In genomic region chr22:43346521-43346929, GRCh38 we compare ENCODE assay signal across 8 cellular contexts. TPM values are rescaled to one million over a fixed set of nuclear protein-coding genes. Genes with fewer than 3 reads are reported as not detected.
DNase-seq lines count a peak whose midpoint lies in the region; ATAC-seq, FAIRE-seq and TF ChIP-seq lines count a peak whose summit lies in the region.

No MANE protein-coding gene starts in this region.

- H3K9me3 ChIP-seq in endothelial cell of umbilical vein (replicated peaks; ENCODE audit: control insufficient read depth, insufficient read depth, low read length), result no peaks in the 10 kb centered on the region
- no peaks in the 10 kb centered on the region for H3K9me3 ChIP-seq in naive thymus-derived CD4-positive, alpha-beta T cell (ENCODE audit: control insufficient read depth in 2 of 3, low read length in 3 of 3)

- no peak overlapping the region for H3K4me3 ChIP-seq in endothelial cell of umbilical vein (replicated peaks in 1 of 3; ENCODE audit: insufficient read depth in 1 of 3, low read depth in 1 of 3, low read length in 3 of 3)
- H3K4me3 ChIP-seq in naive thymus-derived CD4-positive, alpha-beta T cell (ENCODE audit: low read length), result no peak overlapping the region

- peak; percentile 55 for DNase-seq in NK-92 treated with Interleukin-12 subunit alpha and Interleukin-12 subunit beta, amount 100 ng/mL, for 24 hours (lab: John Stamatoyannopoulos, UW)
- DNase-seq in NK-92 (lab: John Stamatoyannopoulos, UW; ENCODE audit: unreplicated experiment), result no peak
- peak; percentile 42 for DNase-seq in NCI-H460 (ENCODE audit: extremely low read depth, low read depth)
- peak; percentile 77 for DNase-seq in activated CD8-positive, alpha-beta T cell treated with anti-CD3 and anti-CD28 coated beads, Interleukin-2, amount 10 ng/mL, durations not matched to agents 7 days and 5 days
- peak; percentile 29 for DNase-seq in endothelial cell of umbilical vein (ENCODE audit: low read depth, low spot score)
- peak; percentile 27 to 69 (median 45) for DNase-seq in naive thymus-derived CD4-positive, alpha-beta T cell
- peak; percentile 61 to 62 for DNase-seq in stimulated activated naive CD8-positive, alpha-beta T cell treated with anti-CD3 and anti-CD28 coated beads, Interleukin-15, amount 100 ng/mL, for 72 hours

- H3K27ac Mint-ChIP-seq in activated CD8-positive, alpha-beta T cell treated with anti-CD3 and anti-CD28 coated beads, Interleukin-2, amount 10 ng/mL, durations not matched to agents 7 days and 5 days, result no peak overlapping the region
- no peak overlapping the region for H3K27ac Mint-ChIP-seq in naive thymus-derived CD4-positive, alpha-beta T cell
- H3K27ac Mint-ChIP-seq in stimulated activated naive CD8-positive, alpha-beta T cell treated with anti-CD3 and anti-CD28 coated beads, Interleukin-15, amount 100 ng/mL, for 72 hours, result no peak overlapping the region

- peaks cover 12% of the 10 kb centered on the region for H3K4me1 Mint-ChIP-seq in activated CD8-positive, alpha-beta T cell treated with anti-CD3 and anti-CD28 coated beads, Interleukin-2, amount 10 ng/mL, durations not matched to agents 7 days and 5 days (ENCODE audit: low read depth)
- H3K4me1 Mint-ChIP-seq in naive thymus-derived CD4-positive, alpha-beta T cell, result peaks cover 4 to 24% (median 10%) of the 10 kb centered on the region in 7 donors
- peaks cover 17% of the 10 kb centered on the region for H3K4me1 Mint-ChIP-seq in stimulated activated naive CD8-positive, alpha-beta T cell treated with anti-CD3 and anti-CD28 coated beads, Interleukin-15, amount 100 ng/mL, for 72 hours

- no peak overlapping the region for H3K4me3 Mint-ChIP-seq in activated CD8-positive, alpha-beta T cell treated with anti-CD3 and anti-CD28 coated beads, Interleukin-2, amount 10 ng/mL, durations not matched to agents 7 days and 5 days
- no peak overlapping the region for H3K4me3 Mint-ChIP-seq in naive thymus-derived CD4-positive, alpha-beta T cell
- no peak overlapping the region for H3K4me3 Mint-ChIP-seq in stimulated activated naive CD8-positive, alpha-beta T cell treated with anti-CD3 and anti-CD28 coated beads, Interleukin-15, amount 100 ng/mL, for 72 hours

- dilution Hi-C loops in endothelial cell of umbilical vein (cut with MboI; ENCODE audit: extremely low pct_ligation_motif_present, low sequenced_read_pairs), result no loop called here

- H3K9ac ChIP-seq in endothelial cell of umbilical vein (replicated peaks; ENCODE audit: extremely low read depth, insufficient read depth, low read length), result no peak overlapping the region

- H3K9me3 Mint-ChIP-seq in activated CD8-positive, alpha-beta T cell treated with anti-CD3 and anti-CD28 coated beads, Interleukin-2, amount 10 ng/mL, durations not matched to agents 7 days and 5 days (ENCODE audit: insufficient read depth), result no peaks in the 10 kb centered on the region
- peaks cover 0 to 2% (median 0%) of the 10 kb centered on the region in 11 donors for H3K9me3 Mint-ChIP-seq in naive thymus-derived CD4-positive, alpha-beta T cell
- no peaks in the 10 kb centered on the region for H3K9me3 Mint-ChIP-seq in stimulated activated naive CD8-positive, alpha-beta T cell treated with anti-CD3 and anti-CD28 coated beads, Interleukin-15, amount 100 ng/mL, for 72 hours

- TF ChIP-seq POLR2A in endothelial cell of umbilical vein (IDR thresholded peaks at IDR 0.05; ENCODE audit: low read depth, low read length), result no peak

- no peaks in the 10 kb centered on the region for H4K20me1 ChIP-seq in endothelial cell of umbilical vein (replicated peaks; ENCODE audit: control insufficient read depth, extremely low read depth, insufficient read depth, low read length)

- H3K27me3 ChIP-seq in endothelial cell of umbilical vein (ENCODE audit: control insufficient read depth in 2 of 2, insufficient read depth in 2 of 2, low read length in 2 of 2), result peaks cover 20 to 23% of the 10 kb centered on the region in 2 experiments
- peaks cover 0 to 4% of the 10 kb centered on the region in 2 donors for H3K27me3 ChIP-seq in naive thymus-derived CD4-positive, alpha-beta T cell (ENCODE audit: control insufficient read depth in 2 of 2, insufficient read depth in 2 of 2, low read length in 2 of 2)

- BruUV-seq in endothelial cell of umbilical vein (replicated peaks; lab: Mats Ljungman, UMichigan), result no TSS peak

- intact Hi-C loops in endothelial cell of umbilical vein (cut with micrococcal nuclease), result loop anchor here (1.0 to 5.0 kb wide), 3 partner anchors 41 to 115 kb away; no protein-coding TSS in a partner anchor
- intact Hi-C loops in naive thymus-derived CD4-positive, alpha-beta T cell (cut with micrococcal nuclease), result loop anchor here (1.0 to 2.0 kb wide), 5 partner anchors 38 to 159 kb away; partner anchors contain the start of gene TTLL12 (in 1 of the 2)

- TF ChIP-seq CTCF in endothelial cell of umbilical vein (IDR thresholded peaks at IDR 0.05; ENCODE audit: extremely low read depth in 1 of 2, insufficient read depth in 1 of 2, low read depth in 1 of 2, low read length in 2 of 2), result peak; percentile 46 to 78

- peak; percentile 50 for FAIRE-seq in endothelial cell of umbilical vein (lab: Jason Lieb, UNC)

- no peaks in the 10 kb centered on the region for H3K4me1 ChIP-seq in endothelial cell of umbilical vein (ENCODE audit: control insufficient read depth, extremely low read depth, insufficient read depth, low read length)
- no peaks in the 10 kb centered on the region for H3K4me1 ChIP-seq in naive thymus-derived CD4-positive, alpha-beta T cell (ENCODE audit: control insufficient read depth in 2 of 2, insufficient read depth in 2 of 2, low read length in 2 of 2)

- H2AFZ ChIP-seq in endothelial cell of umbilical vein (ENCODE audit: low read depth, low read length), result no peak overlapping the region

- H3K36me3 Mint-ChIP-seq in activated CD8-positive, alpha-beta T cell treated with anti-CD3 and anti-CD28 coated beads, Interleukin-2, amount 10 ng/mL, durations not matched to agents 7 days and 5 days (ENCODE audit: low read depth), result no peaks in the 10 kb centered on the region
- peaks cover 0 to 5% (median 0%) of the 10 kb centered on the region in 5 donors for H3K36me3 Mint-ChIP-seq in naive thymus-derived CD4-positive, alpha-beta T cell

- no peak overlapping the region for H3K4me2 ChIP-seq in endothelial cell of umbilical vein (ENCODE audit: insufficient read depth, low read length)

- POLR2A ChIA-PET in activated CD8-positive, alpha-beta T cell treated with anti-CD3 and anti-CD28 coated beads, Interleukin-2, amount 10 ng/mL, durations not matched to agents 7 days and 5 days (lab: Charles Lee), result interaction anchor here (0.5 kb wide), 1 partner anchor 980 kb away, joined by 3 read pairs; no protein-coding TSS in a partner anchor
- POLR2A ChIA-PET in endothelial cell of umbilical vein (lab: Charles Lee), result no interaction called here
- POLR2A ChIA-PET in naive thymus-derived CD4-positive, alpha-beta T cell (lab: Charles Lee), result interaction anchor here (1.5 kb wide), 1 partner anchor 117 kb away, joined by 6 read pairs; no protein-coding TSS in a partner anchor

- peak; percentile 78 for ATAC-seq in activated CD8-positive, alpha-beta T cell treated with anti-CD3 and anti-CD28 coated beads, Interleukin-2, amount 10 ng/mL, durations not matched to agents 7 days and 5 days
- peak; percentile 58 for ATAC-seq in naive thymus-derived CD4-positive, alpha-beta T cell
- peak; percentile 76 for ATAC-seq in stimulated activated naive CD8-positive, alpha-beta T cell treated with anti-CD3 and anti-CD28 coated beads, Interleukin-15, amount 100 ng/mL, for 72 hours
- no peak for ATAC-seq in GM21619 (IDR thresholded peaks at IDR 0.05; ENCODE audit: unreplicated experiment)

- H3K27me3 Mint-ChIP-seq in activated CD8-positive, alpha-beta T cell treated with anti-CD3 and anti-CD28 coated beads, Interleukin-2, amount 10 ng/mL, durations not matched to agents 7 days and 5 days (ENCODE audit: low read depth), result peaks cover 35% of the 10 kb centered on the region
- peaks cover 33 to 61% (median 55%) of the 10 kb centered on the region in 5 donors for H3K27me3 Mint-ChIP-seq in naive thymus-derived CD4-positive, alpha-beta T cell
- H3K27me3 Mint-ChIP-seq in stimulated activated naive CD8-positive, alpha-beta T cell treated with anti-CD3 and anti-CD28 coated beads, Interleukin-15, amount 100 ng/mL, for 72 hours, result peaks cover 80% of the 10 kb centered on the region

- CTCF ChIA-PET in activated CD8-positive, alpha-beta T cell treated with anti-CD3 and anti-CD28 coated beads, Interleukin-2, amount 10 ng/mL, durations not matched to agents 7 days and 5 days (lab: Charles Lee), result interaction anchor here (0.8 to 5.9 kb wide), 40 partner anchors 9 to 1709 kb away, joined by 3 to 171 read pairs (median 6); partner anchors contain the start of gene TTLL12
- CTCF ChIA-PET in endothelial cell of umbilical vein (lab: Charles Lee), result interaction anchor here (0.7 to 5.6 kb wide), 36 partner anchors 9 to 1299 kb away, joined by 3 to 334 read pairs (median 4); no protein-coding TSS in a partner anchor
- CTCF ChIA-PET in naive thymus-derived CD4-positive, alpha-beta T cell (lab: Charles Lee), result interaction anchor here (0.5 to 2.4 kb wide), 12 partner anchors 9 to 207 kb away, joined by 3 to 29 read pairs (median 5); no protein-coding TSS in a partner anchor

- no peaks in the 10 kb centered on the region for H3K79me2 ChIP-seq in endothelial cell of umbilical vein (ENCODE audit: control insufficient read depth, insufficient read depth, low read length)

- H3K9me1 ChIP-seq in endothelial cell of umbilical vein (replicated peaks; ENCODE audit: control insufficient read depth, extremely low read depth, insufficient read depth, low read length), result no peaks in the 10 kb centered on the region

- no peak overlapping the region for H3K27ac ChIP-seq in endothelial cell of umbilical vein (ENCODE audit: insufficient read depth, low read depth, low read length)
- no peak overlapping the region for H3K27ac ChIP-seq in naive thymus-derived CD4-positive, alpha-beta T cell (ENCODE audit: low read depth, low read length)

- H3K36me3 ChIP-seq in endothelial cell of umbilical vein (ENCODE audit: control insufficient read depth in 2 of 2, extremely low read depth in 1 of 2, insufficient read depth in 2 of 2, low read length in 2 of 2), result no peaks in the 10 kb centered on the region
- no peaks in the 10 kb centered on the region for H3K36me3 ChIP-seq in naive thymus-derived CD4-positive, alpha-beta T cell (ENCODE audit: control insufficient read depth in 2 of 3, insufficient read depth in 3 of 3, low read length in 3 of 3)

RNA-seq across cellular contexts. Expression of gene SCUBE1, which starts 3.4 kb away (rescaled TPM):
- total RNA-seq in NCI-H460 (2014; rRNA removed; shearing (Covaris generic)), result 3.2 and 5.3 TPM in 2 replicates
- 0.76 and 0.81 TPM in 2 replicates for polyA plus RNA-seq in NCI-H460 (2014; cell fraction: nucleus; rRNA removed)
- under 1 TPM in 1 of 2 experiments, not detected in 1; 0.03 TPM for total RNA-seq in activated CD8-positive, alpha-beta T cell treated with anti-CD3 and anti-CD28 coated beads, Interleukin-2, amount 10 ng/mL, durations not matched to agents 7 days and 5 days
- not detected in 2 replicates for total RNA-seq in endothelial cell of umbilical vein
- polyA plus RNA-seq in endothelial cell of umbilical vein, result 0.07 TPM in 1 of 2 replicates, not detected in the other
- 0.04 TPM in 1 of 2 replicates, not detected in the other for polyA plus RNA-seq in endothelial cell of umbilical vein (2011; cell fraction: cytosol; rRNA removed)
- not detected in 2 replicates for polyA plus RNA-seq in endothelial cell of umbilical vein (2011; cell fraction: nucleus; rRNA removed)
- polyA plus RNA-seq in endothelial cell of umbilical vein (2012), result 0.31 and 0.53 TPM in 2 replicates
- polyA minus RNA-seq in endothelial cell of umbilical vein, result not detected in 2 replicates
- not detected for polyA minus RNA-seq in endothelial cell of umbilical vein (2011; cell fraction: cytosol; rRNA and poly(A)+ RNA removed)
- not detected in 2 replicates for polyA minus RNA-seq in endothelial cell of umbilical vein (2011; cell fraction: nucleus; rRNA and poly(A)+ RNA removed)
- under 1 TPM in 3 of 5 experiments, not detected in 2; 0.11 to 0.27 (median 0.19) TPM for total RNA-seq in naive thymus-derived CD4-positive, alpha-beta T cell
- not detected for polyA plus RNA-seq in naive thymus-derived CD4-positive, alpha-beta T cell
